Comparison of ENCODE assay signal across 17 cellular contexts in genomic region chr1:92444351-92444750, GRCh38. TPM values are rescaled to one million over a fixed set of nuclear protein-coding genes. Genes with fewer than 3 reads are reported as not detected.
DNase-seq lines count a peak whose midpoint lies in the region; ATAC-seq and TF ChIP-seq lines count a peak whose summit lies in the region.
"Had no signal": no experiment of that assay in that cellular context is flagged by ENCODE, and none has a peak within 500 bp of the region (broad histone marks: within the 10 kb centered on the region; RNA-seq: fewer than 3 reads in every experiment).

No MANE protein-coding gene starts in this region.

- POLR2A ChIA-PET in PC-3 (lab: Charles Lee; ENCODE audit: unreplicated experiment) = no interaction called here

- peak overlapping the region; percentile 69 for H2BK12ac ChIP-seq in trophoblast cell (ENCODE audit: low read length)

- WGBS in esophagus muscularis mucosa = 61% methylated on average over 1 of the region's 1 CpG
- WGBS in trophoblast cell (ENCODE audit: extremely low coverage, insufficient coverage, insufficient read length) = no CpG with 5 or more reads among the region's 1 CpG
- WGBS in upper lobe of left lung, 2 donors = 61 to 65% methylated on average over 1 of the region's 1 CpG

- no peak overlapping the region for H3K23ac ChIP-seq in trophoblast cell (ENCODE audit: low read length)

- H3K79me1 ChIP-seq in trophoblast cell (ENCODE audit: low read length) = peaks cover 2% of the 10 kb centered on the region

- H2BK120ac ChIP-seq in trophoblast cell (ENCODE audit: insufficient read depth, low read length, poor library complexity) = no peak overlapping the region

- no peak overlapping the region for H3K4ac ChIP-seq in trophoblast cell (ENCODE audit: low read depth, low read length)

- 0 out of 2 replicates have a peak, but pooled peaks cover 7% of the 10 kb centered on the region for H3K4me1 ChIP-seq in PC-3 (ENCODE audit: insufficient read depth, low read length)
- H3K4me1 ChIP-seq in esophagus muscularis mucosa = peaks cover 0 to 12% (median 11%) of the 10 kb centered on the region in 4 donors
- H3K4me1 ChIP-seq in trophoblast cell (ENCODE audit: control insufficient read depth in 1 of 2, insufficient read depth in 2 of 2, low read length in 2 of 2) = peaks cover 2 to 3% of the 10 kb centered on the region in 2 experiments
- H3K4me1 ChIP-seq in upper lobe of left lung = no peaks in the 10 kb centered on the region

- no peak overlapping the region for H2AFZ ChIP-seq in PC-3 (ENCODE audit: low read length)
- no peak overlapping the region for H2AFZ ChIP-seq in trophoblast cell (ENCODE audit: insufficient read depth, low read length, poor library complexity)

- no TSS peak for BruUV-seq in PC-3 (replicated peaks; lab: Mats Ljungman, UMichigan)

- H3K27me3 ChIP-seq in PC-3 (ENCODE audit: low read length) (no peaks in the 10 kb centered on the region), esophagus muscularis mucosa (no peaks in the 10 kb centered on the region), trophoblast cell (ENCODE audit: insufficient read depth, low read length) (no peaks in the 10 kb centered on the region), upper lobe of left lung (no peaks in the 10 kb centered on the region)
- H3K27me3 ChIP-seq: heart right ventricle had no signal

- H4K8ac ChIP-seq in trophoblast cell (ENCODE audit: low read depth, low read length) = no peak overlapping the region

- no peak overlapping the region for H3K14ac ChIP-seq in trophoblast cell (ENCODE audit: low read length)

- H3K4me3 ChIP-seq in PC-3 (ENCODE audit: low read length) (no peak overlapping the region), esophagus muscularis mucosa (no peak overlapping the region), trophoblast cell (ENCODE audit: low read depth, low read length) (no peak overlapping the region), upper lobe of left lung (no peak overlapping the region)
- H3K4me3 ChIP-seq: heart right ventricle had no signal

- TF ChIP-seq POLR2A in esophagus muscularis mucosa (IDR thresholded peaks at IDR 0.05; ENCODE audit: low read depth) = no peak
- no peak for TF ChIP-seq POLR2A in upper lobe of left lung (IDR thresholded peaks at IDR 0.05)

- H3K79me2 ChIP-seq in PC-3 (ENCODE audit: low read length) (no peaks in the 10 kb centered on the region), trophoblast cell (ENCODE audit: control insufficient read depth, insufficient read depth, low read length, poor library complexity) (no peaks in the 10 kb centered on the region)

- H3K4me2 ChIP-seq in PC-3 (ENCODE audit: low read length) (no peak overlapping the region), trophoblast cell (ENCODE audit: low read length) (no peak overlapping the region)

- no peak overlapping the region for H3K18ac ChIP-seq in trophoblast cell (ENCODE audit: low read length)

- intact Hi-C loops in PC-3 (cut with micrococcal nuclease) = no loop called here
- intact Hi-C loops in esophagus muscularis mucosa (cut with DNase I) = no loop called here

- no peak overlapping the region for H2AK5ac ChIP-seq in trophoblast cell (ENCODE audit: low read length)

- ATAC-seq in PC-3 (no peak), upper lobe of left lung (ENCODE audit: low FRiP score in 2 of 2) (no peak), HG03039 (IDR thresholded peaks at IDR 0.05; ENCODE audit: unreplicated experiment) (no peak)
- ATAC-seq: heart right ventricle, left lobe of liver had no signal

- TF ChIP-seq CTCF in PC-3 (conservative IDR thresholded peaks at IDR 0.05; ENCODE audit: low read depth, low read length) (no peak), esophagus muscularis mucosa (IDR thresholded peaks at IDR 0.05) (no peak), upper lobe of left lung (IDR thresholded peaks at IDR 0.05) (no peak)

- H3K9me3 ChIP-seq in PC-3 (ENCODE audit: low read length) (no peaks in the 10 kb centered on the region), esophagus muscularis mucosa (no peaks in the 10 kb centered on the region), trophoblast cell (ENCODE audit: insufficient read depth, low read depth, low read length) (no peaks in the 10 kb centered on the region), upper lobe of left lung (no peaks in the 10 kb centered on the region)
- H3K9me3 ChIP-seq: heart right ventricle had no signal

- H3K36me3 ChIP-seq in PC-3 (ENCODE audit: low read depth, low read length) = no peaks in the 10 kb centered on the region
- no peaks in the 10 kb centered on the region for H3K36me3 ChIP-seq in esophagus muscularis mucosa
- no peaks in the 10 kb centered on the region for H3K36me3 ChIP-seq in trophoblast cell (ENCODE audit: control insufficient read depth in 1 of 2, insufficient read depth in 2 of 2, low read length in 2 of 2)
- no peaks in the 10 kb centered on the region for H3K36me3 ChIP-seq in upper lobe of left lung
- H3K36me3 ChIP-seq: heart right ventricle, WERI-Rb-1 had no signal

- H2BK5ac ChIP-seq in trophoblast cell (ENCODE audit: low read depth, low read length, poor library complexity) = no peak overlapping the region

- DNase-seq in ELF-1 (ENCODE audit: low read depth, low spot score) (peak; percentile 13), PC-3 (peak; percentile 17), esophagus muscularis mucosa (ENCODE audit: extremely low spot score) (peak; percentile 64), trophoblast cell (peak in 1 of 2 donors; percentile 18), upper lobe of left lung (no peak), DMS 273 (lab: John Stamatoyannopoulos, UW; ENCODE audit: unreplicated experiment) (no peak)
- DNase-seq: activated gamma-delta T cell treated with Interleukin-2 at 50 U/mL for 16 hours; CD8-positive, alpha-beta memory T cell; heart right ventricle; KBM-7; NCI-H1436 treated with DMSO at 0.1 percent for 48 hours; NCI-H510A treated with DMSO at 0.1 percent for 48 hours; OCI-M1; retina; WERI-Rb-1 had no signal

- H4K20me1 ChIP-seq in PC-3 (ENCODE audit: low read length) = no peaks in the 10 kb centered on the region

- H3K27ac ChIP-seq in PC-3 (ENCODE audit: low read length) = no peak overlapping the region
- no peak overlapping the region for H3K27ac ChIP-seq in esophagus muscularis mucosa (replicated peaks in 1 of 4)
- H3K27ac ChIP-seq in trophoblast cell (ENCODE audit: low read depth, low read length) = no peak overlapping the region
- H3K27ac ChIP-seq in upper lobe of left lung = no peak overlapping the region
- H3K27ac ChIP-seq: heart right ventricle, WERI-Rb-1 had no signal

- no peak overlapping the region for H4K91ac ChIP-seq in trophoblast cell (ENCODE audit: low read depth, low read length)

- no peaks in the 10 kb centered on the region for H3K9me2 ChIP-seq in PC-3 (replicated peaks; ENCODE audit: low read length)

- H3F3A ChIP-seq in PC-3 (ENCODE audit: low read length, unreplicated experiment) = no peaks in the 10 kb centered on the region

- TF ChIP-seq EP300 in esophagus muscularis mucosa (IDR thresholded peaks at IDR 0.05) (no peak), upper lobe of left lung (IDR thresholded peaks at IDR 0.05) (no peak)

- H3K9ac ChIP-seq in PC-3 (ENCODE audit: low read length) (no peak overlapping the region), trophoblast cell (ENCODE audit: low read length) (no peak overlapping the region)

- CTCF ChIA-PET in PC-3 (lab: Charles Lee) = no interaction called here

- no peak overlapping the region for H4K12ac ChIP-seq in trophoblast cell (ENCODE audit: low read depth, low read length)

RNA-seq across cellular contexts. Expression of gene GFI1, which starts 42.4 kb away (rescaled TPM):
- total RNA-seq in PC-3 (2014; rRNA removed) (0.29 and 0.84 TPM in 2 replicates), esophagus muscularis mucosa (1 to 10 TPM in 1 of 4 donors, under 1 TPM in 3; 0.32 to 3.3 (median 0.81) TPM), upper lobe of left lung (1 to 10 TPM; 2.0 to 7.3 (median 4.0) TPM)
- polyA plus RNA-seq in trophoblast cell (2013) = 0.17 and 0.25 TPM in 2 replicates

Comparison
In these comparisons a context has a peak if more than half of its experiments do, and no peak if none do; other contexts are left out.
1. DNase-seq: peak in ELF-1 (single experiment), PC-3 (single experiment) and esophagus muscularis mucosa (single experiment); none in upper lobe of left lung (0 of 2) and DMS 273 (single experiment).